Comparison of ENCODE assay signal across 21 cellular contexts in genomic region chr17:80656590-80656989, GRCh38.
DNase-seq lines count a peak whose midpoint lies in the region; ATAC-seq, FAIRE-seq and TF ChIP-seq lines count a peak whose summit lies in the region.
"Had no signal": no experiment of that assay in that cellular context is flagged by ENCODE, and none has a peak within 500 bp of the region (broad histone marks: within the 10 kb centered on the region; RNA-seq: fewer than 3 reads in every experiment).

No MANE protein-coding gene starts in this region.

- TF ChIP-seq CTCF in GM12878 (IDR thresholded peaks at IDR 0.05 in 2 of 3, conservative IDR thresholded peaks at IDR 0.05 in 1 of 3; ENCODE audit: control insufficient read depth in 2 of 3, extremely low read depth in 1 of 3, insufficient read depth in 1 of 3, low read depth in 3 of 3, low read length in 3 of 3) (no peak), adrenal gland (IDR thresholded peaks at IDR 0.05) (no peak)

- 27% methylated on average over 8 of the region's 8 CpGs for whole genome bisulfite sequencing in GM12878 (ENCODE audit: insufficient coverage, insufficient replicate concordance, low lambda C conversion rate, missing lambda C conversion rate)
- WGBS in neuronal stem cell (ENCODE audit: extremely low coverage in 2 of 2, insufficient read length in 2 of 2, insufficient replicate concordance in 1 of 2), 2 donors: no CpG with 5 or more reads among the region's 8 CpGs
- WGBS in adrenal gland, 4 donors: 75 to 87% (median 83%) methylated on average over 8 of the region's 8 CpGs

- in situ Hi-C loops in GM12878 (cut with MboI): no loop called here

- peaks cover 2% of the 10 kb centered on the region; the same call in 1 of the 2 replicates for H3K79me2 ChIP-seq in GM12878 (ENCODE audit: control insufficient read depth, insufficient read depth, low read length)

- ATAC-seq in GM18520 (IDR thresholded peaks at IDR 0.05; ENCODE audit: unreplicated experiment) (peak; percentile 52), GM12878 (no peak; the same call in 2 of the 3 replicates), HG03045 (IDR thresholded peaks at IDR 0.05; ENCODE audit: unreplicated experiment) (no peak)
- ATAC-seq: lower lobe of right lung, pancreas, sciatic nerve had no signal

- FAIRE-seq in GM12878 (lab: Jason Lieb, UNC): no peak
- FAIRE-seq: colon, endometrium, GM12892, pancreas had no signal

- H2BK5ac ChIP-seq in neuronal stem cell (ENCODE audit: low read length): no peak overlapping the region

- no peaks in the 10 kb centered on the region for H4K20me1 ChIP-seq in GM12878 (ENCODE audit: control insufficient read depth, insufficient read depth)

- H3K4me2 ChIP-seq in GM12878 (ENCODE audit: control insufficient read depth, insufficient read depth) (no peak overlapping the region), neuronal stem cell (ENCODE audit: insufficient read depth, low read length, poor library complexity, severe bottlenecking) (no peak overlapping the region)

- intact Hi-C loops in GM12878 (cut with micrococcal nuclease; ENCODE audit: unreplicated experiment): no loop called here
- intact Hi-C loops in adrenal gland (cut with DNase I): no loop called here

- RAD21 ChIA-PET in GM12878 (lab: Charles Lee; ENCODE audit: unreplicated experiment): no interaction called here

- POLR2A ChIA-PET in GM12878 (lab: Charles Lee): no interaction called here

- H3K9ac ChIP-seq in GM12878 (ENCODE audit: control insufficient read depth, insufficient read depth, low read length) (no peak overlapping the region), neuronal stem cell (ENCODE audit: low read depth, low read length, poor library complexity) (no peak overlapping the region)

- SMC1A ChIA-PET in GM12878 (lab: Charles Lee; ENCODE audit: uncharacterized antibody, unreplicated experiment): no interaction called here

- H4K91ac ChIP-seq in neuronal stem cell (ENCODE audit: low read depth, low read length, poor library complexity): no peak overlapping the region

- no peak overlapping the region for H4K8ac ChIP-seq in neuronal stem cell (ENCODE audit: low read depth, low read length)

- H2BK120ac ChIP-seq in neuronal stem cell (ENCODE audit: low read depth, low read length): no peak overlapping the region

- peaks cover 39% of the 10 kb centered on the region for H3K4me1 Mint-ChIP-seq in activated T-cell treated with anti-CD3 and anti-CD28 coated beads, Interleukin-2, amount 50 U/mL, for 24 hours (ENCODE audit: low read depth)

- no peak overlapping the region for H3K18ac ChIP-seq in neuronal stem cell (ENCODE audit: low read length)

- H2BK12ac ChIP-seq in neuronal stem cell (ENCODE audit: low read length): no peak overlapping the region

- BruUV-seq in GM12878 (replicated peaks; lab: Mats Ljungman, UMichigan): no TSS peak

- H3K9me3 ChIP-seq in GM12878 (replicated peaks; ENCODE audit: control insufficient read depth, insufficient read depth, low read length): peaks cover 5% of the 10 kb centered on the region; the same call in 2 of the 3 replicates
- no peaks in the 10 kb centered on the region for H3K9me3 ChIP-seq in neuronal stem cell (replicated peaks in 1 of 2; ENCODE audit: control insufficient read depth in 2 of 2, insufficient read depth in 1 of 2, low read depth in 1 of 2, low read length in 2 of 2)
- no peaks in the 10 kb centered on the region for H3K9me3 ChIP-seq in adrenal gland (replicated peaks in 1 of 3)
- H3K9me3 ChIP-seq: pancreas had no signal

- H3K36me3 Mint-ChIP-seq in activated T-cell treated with anti-CD3 and anti-CD28 coated beads, Interleukin-2, amount 50 U/mL, for 24 hours (ENCODE audit: low read depth): peaks cover 34% of the 10 kb centered on the region

- no peak overlapping the region for H3K4me3 Mint-ChIP-seq in activated T-cell treated with anti-CD3 and anti-CD28 coated beads, Interleukin-2, amount 50 U/mL, for 24 hours
- H3K4me3 Mint-ChIP-seq: activated CD4-positive, alpha-beta T cell treated with anti-CD3 and anti-CD28 coated beads, Interleukin-2, amount 10 ng/mL, durations not matched to agents 24 days and 14 days; activated naive CD4-positive, alpha-beta T cell treated with anti-CD3 and anti-CD28 coated beads for 36 hours had no signal

- TF ChIP-seq EP300 in GM12878 (IDR thresholded peaks at IDR 0.05; ENCODE audit: borderline replicate concordance in 1 of 2, control insufficient read depth in 1 of 2, low read depth in 2 of 2, low read length in 2 of 2): no peak

- H2AFZ ChIP-seq in GM12878 (ENCODE audit: control insufficient read depth, low read depth, low read length): no peak overlapping the region
- H2AFZ ChIP-seq in neuronal stem cell (ENCODE audit: low read length): no peak overlapping the region

- peak; percentile 25 for DNase-seq in activated T-cell treated with anti-CD3 and anti-CD28 coated beads, Interleukin-2, amount 50 U/mL, for 24 hours
- DNase-seq in activated T-cell treated with anti-CD3 and anti-CD28 coated beads for 4 hours (no peak), GM12878 (ENCODE audit: low read depth, low spot score) (peak; percentile 21), pons (ENCODE audit: low spot score) (peak; percentile 42), neuronal stem cell (ENCODE audit: low spot score) (no peak), adrenal gland (no peak)
- DNase-seq: activated CD4-positive, alpha-beta T cell treated with anti-CD3 and anti-CD28 coated beads, Interleukin-2, amount 10 ng/mL, durations not matched to agents 24 days and 14 days; activated naive CD4-positive, alpha-beta T cell treated with anti-CD3 and anti-CD28 coated beads for 36 hours; lower lobe of right lung; NCI-H1930; NCI-H446; pancreas; uterus had no signal

- H3K14ac ChIP-seq in neuronal stem cell (ENCODE audit: low read length): no peak overlapping the region

- no peak overlapping the region for H2AK5ac ChIP-seq in neuronal stem cell (ENCODE audit: low read depth, low read length)

- H3K27me3 Mint-ChIP-seq in activated T-cell treated with anti-CD3 and anti-CD28 coated beads, Interleukin-2, amount 50 U/mL, for 24 hours: no peaks in the 10 kb centered on the region
- H3K27me3 Mint-ChIP-seq: activated CD4-positive, alpha-beta T cell treated with anti-CD3 and anti-CD28 coated beads, Interleukin-2, amount 10 ng/mL, durations not matched to agents 24 days and 14 days had no signal

- no peak for TF ChIP-seq RAD21 in GM12878 (IDR thresholded peaks at IDR 0.05; ENCODE audit: insufficient read depth, low read depth, low read length)

- H3K27me3 ChIP-seq in GM12878 (replicated peaks in 1 of 2; ENCODE audit: control insufficient read depth in 2 of 2, insufficient read depth in 2 of 2, low read length in 1 of 2) (no peaks in the 10 kb centered on the region), neuronal stem cell (ENCODE audit: control insufficient read depth in 3 of 3, insufficient read depth in 3 of 3, low read depth in 1 of 3, low read length in 3 of 3) (no peaks in the 10 kb centered on the region), adrenal gland (no peaks in the 10 kb centered on the region)
- H3K27me3 ChIP-seq: pancreas, uterus had no signal

- H3K23ac ChIP-seq in neuronal stem cell (ENCODE audit: low read depth, low read length, poor library complexity): no peak overlapping the region

- H3K9me3 Mint-ChIP-seq in activated T-cell treated with anti-CD3 and anti-CD28 coated beads, Interleukin-2, amount 50 U/mL, for 24 hours: peaks cover 18% of the 10 kb centered on the region

- TF ChIP-seq POLR2A in GM12878 (IDR thresholded peaks at IDR 0.05; ENCODE audit: low read depth, low read length) (no peak), adrenal gland (IDR thresholded peaks at IDR 0.05) (no peak)

- no peak overlapping the region for H2BK15ac ChIP-seq in neuronal stem cell (ENCODE audit: low read length)

- H3K79me1 ChIP-seq in neuronal stem cell (ENCODE audit: low read depth, low read length): peaks cover 3% of the 10 kb centered on the region

- H3K36me3 ChIP-seq in GM12878 (ENCODE audit: control insufficient read depth in 2 of 2, insufficient read depth in 2 of 2, low read length in 1 of 2) (no peaks in the 10 kb centered on the region), neuronal stem cell (replicated peaks in 1 of 2; ENCODE audit: control insufficient read depth in 2 of 2, insufficient read depth in 2 of 2, low read length in 2 of 2) (no peaks in the 10 kb centered on the region), adrenal gland (replicated peaks in 1 of 2) (no peaks in the 10 kb centered on the region)
- H3K36me3 ChIP-seq: lower lobe of right lung, pancreas, uterus had no signal

- no peak overlapping the region for H3K4ac ChIP-seq in neuronal stem cell (ENCODE audit: low read length)

- H3K4me1 ChIP-seq in GM12878 (ENCODE audit: control insufficient read depth, insufficient read depth, low read length): no peaks in the 10 kb centered on the region
- H3K4me1 ChIP-seq in neuronal stem cell (ENCODE audit: control insufficient read depth in 2 of 2, insufficient read depth in 1 of 2, low read depth in 1 of 2, low read length in 2 of 2): peaks cover 3 to 5% of the 10 kb centered on the region in 2 donors
- H3K4me1 ChIP-seq in adrenal gland (replicated peaks in 1 of 2): no peaks in the 10 kb centered on the region
- H3K4me1 ChIP-seq: lower lobe of right lung, pancreas, uterus had no signal

- H3K27ac ChIP-seq in GM12878 (ENCODE audit: control insufficient read depth, insufficient read depth) (no peak overlapping the region), neuronal stem cell (replicated peaks; ENCODE audit: low read length) (no peak overlapping the region), adrenal gland (no peak overlapping the region)
- H3K27ac ChIP-seq: C4-2B, HL-60, lower lobe of right lung, pancreas, uterus had no signal

- H3K4me3 ChIP-seq in GM12878 (no peak overlapping the region), neuronal stem cell (ENCODE audit: low read length in 2 of 2) (peak overlapping the region in 1 of 2 donors; percentile 35), adrenal gland (no peak overlapping the region)
- H3K4me3 ChIP-seq: lower lobe of right lung, pancreas, uterus had no signal

- H3K27ac Mint-ChIP-seq in activated T-cell treated with anti-CD3 and anti-CD28 coated beads, Interleukin-2, amount 50 U/mL, for 24 hours: no peak overlapping the region
- H3K27ac Mint-ChIP-seq: activated CD4-positive, alpha-beta T cell treated with anti-CD3 and anti-CD28 coated beads, Interleukin-2, amount 10 ng/mL, durations not matched to agents 24 days and 14 days had no signal

- CTCF ChIA-PET in GM12878 (lab: Yijun Ruan, JAX): interaction anchor here (0.9 kb wide), 1 partner anchor 9 kb away, joined by 4 read pairs; no protein-coding TSS in a partner anchor

TF ChIP-seq in GM12878, 131 proteins besides CTCF, POLR2A, EP300 and RAD21:
- no peak for TF ChIP-seq NFYA (IDR thresholded peaks at IDR 0.05; ENCODE audit: borderline replicate concordance, low read depth, low read length)
- no peak for TF ChIP-seq NBN (IDR thresholded peaks at IDR 0.05)
- TF ChIP-seq TAF1 (IDR thresholded peaks at IDR 0.05; ENCODE audit: borderline replicate concordance, low read depth, low read length): no peak
- TF ChIP-seq BHLHE40 (IDR thresholded peaks at IDR 0.05; ENCODE audit: borderline replicate concordance in 1 of 2, low read depth in 2 of 2, low read length in 1 of 2): peak in 1 of 2 experiments; percentile 24; a peak in 1 of 4 replicates
- TF ChIP-seq STAT1 (conservative IDR thresholded peaks at IDR 0.05): no peak

Comparison
In these comparisons a context has a peak if more than half of its experiments do, and no peak if none do; other contexts are left out.
1. DNase-seq: peak in activated T-cell treated with anti-CD3 and anti-CD28 coated beads, Interleukin-2, amount 50 U/mL, for 24 hours (single experiment), GM12878 (single experiment) and pons (single experiment); none in activated T-cell treated with anti-CD3 and anti-CD28 coated beads for 4 hours (single experiment), neuronal stem cell (single experiment) and adrenal gland (0 of 7).